ENCODE assay signal across 22 cellular contexts in genomic region chr1:10019561-10019960, GRCh38. TPM values are rescaled to one million over a fixed set of nuclear protein-coding genes. Genes with fewer than 3 reads are reported as not detected.
A peak's percentile ranks its signal among the peaks of the same experiment; 100 is the strongest.
DNase-seq lines count a peak whose midpoint lies in the region; ATAC-seq, FAIRE-seq and TF ChIP-seq lines count a peak whose summit lies in the region.
"Had no signal": no experiment of that assay in that cellular context is flagged by ENCODE, and none has a peak within 500 bp of the region (broad histone marks: within the 10 kb centered on the region; RNA-seq: fewer than 3 reads in every experiment).

No MANE protein-coding gene starts in this region.

- no peak for TF ChIP-seq CTCF in right atrium auricular region (IDR thresholded peaks at IDR 0.05)
- no peak for TF ChIP-seq CTCF in GM12878 (IDR thresholded peaks at IDR 0.05 in 2 of 3, conservative IDR thresholded peaks at IDR 0.05 in 1 of 3; ENCODE audit: control insufficient read depth in 2 of 3, extremely low read depth in 1 of 3, insufficient read depth in 1 of 3, low read depth in 3 of 3, low read length in 3 of 3)
- no peak for TF ChIP-seq CTCF in fibroblast of the aortic adventitia (IDR thresholded peaks at IDR 0.05; ENCODE audit: insufficient read depth, low read length)
- TF ChIP-seq CTCF in progenitor cell of endocrine pancreas (IDR thresholded peaks at IDR 0.05; ENCODE audit: unreplicated experiment): no peak

- H3K4me3 ChIP-seq in right cardiac atrium (ENCODE audit: low read length) (no peak overlapping the region), right atrium auricular region (no peak overlapping the region), GM12878 (no peak overlapping the region), fibroblast of the aortic adventitia (ENCODE audit: low read depth, low read length) (no peak overlapping the region), small intestine (ENCODE audit: low read depth in 1 of 2, low read length in 2 of 2) (no peak overlapping the region)
- H3K4me3 ChIP-seq: A549, GM23248, HAP-1 had no signal

- H3K4me3 Mint-ChIP-seq in stimulated activated memory B cell treated with anti-CD40 and anti-IgM and Interleukin-4, amounts not matched to agents 10 μg/mL and 1 μg/mL and 100 μg/mL, for 72 hours: no peak overlapping the region
- H3K4me3 Mint-ChIP-seq in progenitor cell of endocrine pancreas (ENCODE audit: low read depth): no peak overlapping the region
- H3K4me3 Mint-ChIP-seq: CD14-positive monocyte had no signal

- 0 out of 2 replicates have a peak overlapping the region, but pooled peaks have one; percentile 2 for H3K4me2 ChIP-seq in GM12878 (ENCODE audit: control insufficient read depth, insufficient read depth)
- H3K4me2 ChIP-seq: A549 had no signal

- no peak for TF ChIP-seq RAD21 in GM12878 (IDR thresholded peaks at IDR 0.05; ENCODE audit: insufficient read depth, low read depth, low read length)

- SMC1A ChIA-PET in GM12878 (lab: Charles Lee; ENCODE audit: uncharacterized antibody, unreplicated experiment): no interaction called here

- POLR2A ChIA-PET in GM12878 (lab: Charles Lee): interaction anchor here (0.6 kb wide), 2 partner anchors 102 to 1937 kb away, joined by 3 to 6 read pairs; no protein-coding TSS in a partner anchor

- no peaks in the 10 kb centered on the region for H3K79me2 ChIP-seq in GM12878 (ENCODE audit: control insufficient read depth, insufficient read depth, low read length)

- in situ Hi-C loops in GM12878 (cut with MboI): no loop called here

- no peaks in the 10 kb centered on the region for H3K36me3 Mint-ChIP-seq in stimulated activated memory B cell treated with anti-CD40 and anti-IgM and Interleukin-4, amounts not matched to agents 10 μg/mL and 1 μg/mL and 100 μg/mL, for 72 hours
- H3K36me3 Mint-ChIP-seq in progenitor cell of endocrine pancreas (ENCODE audit: insufficient read depth): no peaks in the 10 kb centered on the region
- H3K36me3 Mint-ChIP-seq: CD4-positive, alpha-beta memory T cell had no signal

- BruUV-seq in GM12878 (replicated peaks; lab: Mats Ljungman, UMichigan): no TSS peak

- H3K4me1 Mint-ChIP-seq in stimulated activated memory B cell treated with anti-CD40 and anti-IgM and Interleukin-4, amounts not matched to agents 10 μg/mL and 1 μg/mL and 100 μg/mL, for 72 hours: peaks cover 7% of the 10 kb centered on the region
- H3K4me1 Mint-ChIP-seq in progenitor cell of endocrine pancreas (ENCODE audit: low read depth): no peaks in the 10 kb centered on the region

- no peaks in the 10 kb centered on the region for H4K20me1 ChIP-seq in GM12878 (ENCODE audit: control insufficient read depth, insufficient read depth)

- RAD21 ChIA-PET in GM12878 (lab: Charles Lee; ENCODE audit: unreplicated experiment): no interaction called here

- no peaks in the 10 kb centered on the region for H3K9me3 Mint-ChIP-seq in stimulated activated memory B cell treated with anti-CD40 and anti-IgM and Interleukin-4, amounts not matched to agents 10 μg/mL and 1 μg/mL and 100 μg/mL, for 72 hours
- H3K9me3 Mint-ChIP-seq in progenitor cell of endocrine pancreas (ENCODE audit: low read depth): no peaks in the 10 kb centered on the region
- H3K9me3 Mint-ChIP-seq: CD4-positive, alpha-beta memory T cell had no signal

- H3K27ac Mint-ChIP-seq in stimulated activated memory B cell treated with anti-CD40 and anti-IgM and Interleukin-4, amounts not matched to agents 10 μg/mL and 1 μg/mL and 100 μg/mL, for 72 hours: peak overlapping the region; percentile 54
- no peak overlapping the region for H3K27ac Mint-ChIP-seq in progenitor cell of endocrine pancreas
- H3K27ac Mint-ChIP-seq: CD4-positive, alpha-beta memory T cell had no signal

- TF ChIP-seq EP300 in GM12878 (IDR thresholded peaks at IDR 0.05; ENCODE audit: borderline replicate concordance in 1 of 2, control insufficient read depth in 1 of 2, low read depth in 2 of 2, low read length in 2 of 2): no peak

- FAIRE-seq in GM12878 (lab: Jason Lieb, UNC): no peak
- FAIRE-seq in small intestine (lab: Jason Lieb, UNC): no peak
- FAIRE-seq: A549, GM12891 had no signal

- no peak overlapping the region for H2AFZ ChIP-seq in GM12878 (ENCODE audit: control insufficient read depth, low read depth, low read length)
- H2AFZ ChIP-seq: GM23248 had no signal

- no peak overlapping the region for H3K27ac ChIP-seq in right cardiac atrium (ENCODE audit: low read length)
- H3K27ac ChIP-seq in right atrium auricular region: no peak overlapping the region
- H3K27ac ChIP-seq in GM12878 (ENCODE audit: control insufficient read depth, insufficient read depth): no peak overlapping the region
- no peak overlapping the region for H3K27ac ChIP-seq in small intestine (ENCODE audit: low read depth in 1 of 2, low read length in 1 of 2)
- H3K27ac ChIP-seq: 22Rv1, A549, GM23248 had no signal

- no peaks in the 10 kb centered on the region for H3K36me3 ChIP-seq in right atrium auricular region
- no peaks in the 10 kb centered on the region for H3K36me3 ChIP-seq in GM12878 (ENCODE audit: control insufficient read depth in 2 of 2, insufficient read depth in 2 of 2, low read length in 1 of 2)
- no peaks in the 10 kb centered on the region for H3K36me3 ChIP-seq in small intestine (ENCODE audit: control insufficient read depth in 2 of 2, insufficient read depth in 2 of 2, low read length in 2 of 2)
- H3K36me3 ChIP-seq: HAP-1 had no signal

- CTCF ChIA-PET in GM12878 (lab: Yijun Ruan, JAX): interaction anchor here (0.9 kb wide), 1 partner anchor 69 kb away, joined by 3 read pairs; no protein-coding TSS in a partner anchor

- TF ChIP-seq POLR2A in GM12878 (IDR thresholded peaks at IDR 0.05; ENCODE audit: low read depth, low read length): no peak

- H3K4me1 ChIP-seq in right cardiac atrium (ENCODE audit: control insufficient read depth, insufficient read depth, low read length): no peaks in the 10 kb centered on the region
- peaks cover 0 to 5% of the 10 kb centered on the region in 2 donors for H3K4me1 ChIP-seq in right atrium auricular region
- no peaks in the 10 kb centered on the region for H3K4me1 ChIP-seq in GM12878 (ENCODE audit: control insufficient read depth, insufficient read depth, low read length)
- H3K4me1 ChIP-seq in small intestine (ENCODE audit: control insufficient read depth in 2 of 2, insufficient read depth in 1 of 2, low read depth in 1 of 2, low read length in 1 of 2): no peaks in the 10 kb centered on the region
- H3K4me1 ChIP-seq: A549, HAP-1 had no signal

- ATAC-seq in right cardiac atrium (peak; percentile 26 to 67), GM12878 (no peak)
- ATAC-seq in stimulated activated memory B cell treated with anti-CD40 and anti-IgM and Interleukin-4, amounts not matched to agents 10 μg/mL and 1 μg/mL and 100 μg/mL, for 72 hours: no peak
- ATAC-seq: A549 had no signal

- DNase-seq in right cardiac atrium (no peak), right atrium auricular region (ENCODE audit: low spot score) (no peak), GM12878 (ENCODE audit: low read depth, low spot score) (no peak), fibroblast of the aortic adventitia (ENCODE audit: low read depth) (peak; percentile 64), progenitor cell of endocrine pancreas (ENCODE audit: low spot score, unreplicated experiment) (no peak), small intestine (no peak), NAMALWA (ENCODE audit: low spot score) (no peak)
- DNase-seq: AML-193; CD4-positive, alpha-beta memory T cell; DMS153; DMS79; GF-D8; GM23248 had no signal

- no peaks in the 10 kb centered on the region for H3K27me3 ChIP-seq in right cardiac atrium (ENCODE audit: control insufficient read depth, insufficient read depth)
- no peaks in the 10 kb centered on the region for H3K27me3 ChIP-seq in right atrium auricular region
- H3K27me3 ChIP-seq in GM12878 (replicated peaks in 1 of 2; ENCODE audit: control insufficient read depth in 2 of 2, insufficient read depth in 2 of 2, low read length in 1 of 2): no peaks in the 10 kb centered on the region
- no peaks in the 10 kb centered on the region for H3K27me3 ChIP-seq in small intestine (ENCODE audit: control insufficient read depth in 2 of 2, insufficient read depth in 2 of 2, low read length in 2 of 2)

- no peaks in the 10 kb centered on the region for H3K27me3 Mint-ChIP-seq in stimulated activated memory B cell treated with anti-CD40 and anti-IgM and Interleukin-4, amounts not matched to agents 10 μg/mL and 1 μg/mL and 100 μg/mL, for 72 hours
- H3K27me3 Mint-ChIP-seq in progenitor cell of endocrine pancreas: no peaks in the 10 kb centered on the region

- H3K9me3 ChIP-seq in right cardiac atrium (ENCODE audit: control insufficient read depth, low read length): no peaks in the 10 kb centered on the region
- H3K9me3 ChIP-seq in right atrium auricular region: no peaks in the 10 kb centered on the region
- H3K9me3 ChIP-seq in GM12878 (replicated peaks; ENCODE audit: control insufficient read depth, insufficient read depth, low read length): no peaks in the 10 kb centered on the region
- H3K9me3 ChIP-seq in small intestine (ENCODE audit: control insufficient read depth, low read depth): no peaks in the 10 kb centered on the region
- H3K9me3 ChIP-seq: A549, HAP-1 had no signal

- intact Hi-C loops in right cardiac atrium (cut with DNase I): no loop called here
- intact Hi-C loops in GM12878 (cut with micrococcal nuclease; ENCODE audit: unreplicated experiment): no loop called here

- no peak overlapping the region for H3K9ac ChIP-seq in GM12878 (ENCODE audit: control insufficient read depth, insufficient read depth, low read length)
- H3K9ac ChIP-seq: GM23248 had no signal

RNA-seq across cellular contexts. Expression of gene UBE4B, which starts 13.2 kb away (rescaled TPM):
- total RNA-seq in right cardiac atrium (10 to 100 TPM; 53.8 to 90.5 (median 65.3) TPM), right atrium auricular region (10 to 100 TPM; 50.2 to 71.3 TPM), GM12878 (2014; rRNA removed) (21.3 and 21.7 TPM in 2 replicates), GM12878 (2014; rRNA removed; fragmentation: Illumina TruSeq; extraction: Trizol) (19.5 and 20.3 TPM in 2 replicates), GM12878 (2021) (29.7 and 32.6 TPM in 2 replicates), fibroblast of the aortic adventitia (ENCODE audit: low replicate concordance) (55.0 and 59.9 TPM in 2 replicates), progenitor cell of endocrine pancreas (77.2 and 78.1 TPM in 2 replicates)
- polyA plus RNA-seq in right cardiac atrium (24.1 TPM), GM12878 (2011; rRNA removed) (10.4 and 12.6 TPM in 2 replicates), GM12878 (2014; fragmentation: Illumina TruSeq; extraction: Trizol) (22.3 and 29.1 TPM in 2 replicates), GM12878 (2014; fragmentation: Nextera tagmentation; extraction: Ambion mirVana) (1 to 10 TPM; 2.9 to 7.4 TPM), GM12878 (2014; rRNA removed) (19.7 and 20.1 TPM in 2 replicates), GM12878 (2016; fragmentation: Nextera tagmentation; extraction: Ambion mirVana) (10 to 100 TPM; 22.2 to 23.3 TPM), small intestine (10 to 100 TPM in 2 of 3 donors, 1 to 10 TPM in 1; 8.6 to 24.2 (median 15.4) TPM)
- total RNA-seq in GM12878 (2013; cell fraction: nucleolus; rRNA removed): 54.2 and 60.2 TPM in 2 replicates
- polyA plus RNA-seq in GM12878 (2011; ENCODE audit: low read depth): 14.1 TPM
- 11.8 and 16.4 TPM in 2 replicates for polyA plus RNA-seq in GM12878 (2011; cell fraction: cytosol; rRNA removed)
- polyA plus RNA-seq in GM12878 (2011; cell fraction: nucleus; rRNA removed): 16.9 and 25.8 TPM in 2 replicates
- 14.9 and 20.7 TPM in 2 replicates for polyA plus RNA-seq in GM12878 (2012)
- 20.3 and 20.9 TPM in 2 replicates for polyA minus RNA-seq in GM12878 (2011; rRNA and poly(A)+ RNA removed)
- polyA minus RNA-seq in GM12878 (2011; cell fraction: cytosol; rRNA and poly(A)+ RNA removed): 7.8 and 11.9 TPM in 2 replicates
- polyA minus RNA-seq in GM12878 (2011; cell fraction: nucleus; rRNA and poly(A)+ RNA removed): 10.3 and 15.1 TPM in 2 replicates

RNA-seq across cellular contexts. Expression of gene RBP7, which starts 22.5 kb away (rescaled TPM):
- total RNA-seq in right cardiac atrium (10 to 100 TPM; 22.4 to 26.1 (median 25.1) TPM), right atrium auricular region (10 to 100 TPM; 31.4 to 33.9 TPM), GM12878 (2014; rRNA removed) (not detected in 2 replicates), GM12878 (2014; rRNA removed; fragmentation: Illumina TruSeq; extraction: Trizol) (not detected in 2 replicates), GM12878 (2021) (not detected in 2 replicates), fibroblast of the aortic adventitia (ENCODE audit: low replicate concordance) (not detected in 2 replicates), progenitor cell of endocrine pancreas (0.55 and 0.65 TPM in 2 replicates)
- polyA plus RNA-seq in right cardiac atrium (89.8 TPM), GM12878 (2011; rRNA removed) (not detected in 2 replicates), GM12878 (2014; fragmentation: Illumina TruSeq; extraction: Trizol) (not detected in 2 replicates), GM12878 (2014; fragmentation: Nextera tagmentation; extraction: Ambion mirVana) (not detected), GM12878 (2014; rRNA removed) (0.15 TPM in 1 of 2 replicates, not detected in the other), GM12878 (2016; fragmentation: Nextera tagmentation; extraction: Ambion mirVana) (under 1 TPM in 1 of 2 experiments, not detected in 1; 0.20 TPM), small intestine (10 to 100 TPM in 1 of 3 donors, 1 to 10 TPM in 2; 2.5 to 14.9 (median 4.9) TPM)
- total RNA-seq in GM12878 (2013; cell fraction: nucleolus; rRNA removed): not detected in 2 replicates
- polyA plus RNA-seq in GM12878 (2011; ENCODE audit: low read depth): not detected
- polyA plus RNA-seq in GM12878 (2011; cell fraction: cytosol; rRNA removed): not detected in 2 replicates
- polyA plus RNA-seq in GM12878 (2011; cell fraction: nucleus; rRNA removed): not detected in 2 replicates
- polyA plus RNA-seq in GM12878 (2012): not detected in 2 replicates
- not detected in 2 replicates for polyA minus RNA-seq in GM12878 (2011; rRNA and poly(A)+ RNA removed)
- not detected in 2 replicates for polyA minus RNA-seq in GM12878 (2011; cell fraction: cytosol; rRNA and poly(A)+ RNA removed)
- not detected in 2 replicates for polyA minus RNA-seq in GM12878 (2011; cell fraction: nucleus; rRNA and poly(A)+ RNA removed)
- total RNA-seq: CD4-positive, alpha-beta memory T cell; Daoy; GM23248; H4; HT-29 had no signal
- polyA plus RNA-seq: CD4-positive, alpha-beta memory T cell; GM23248 had no signal

Comparison
In these comparisons a context has a peak if more than half of its experiments do, and no peak if none do; other contexts are left out.
1. ATAC-seq: peak in right cardiac atrium (2 of 2); none in GM12878 (single experiment) and stimulated activated memory B cell treated with anti-CD40 and anti-IgM and Interleukin-4, amounts not matched to agents 10 μg/mL and 1 μg/mL and 100 μg/mL, for 72 hours (single experiment).
2. RNA of gene RBP7, which starts 22.5 kb away (total RNA-seq): 31.4 to 33.9 TPM in right atrium auricular region and 22.4 to 26.1 TPM in right cardiac atrium; 0.55 to 0.65 TPM in progenitor cell of endocrine pancreas, not detected in GM12878 and not detected in fibroblast of the aortic adventitia; every median in the first group is over 10 times any median in the second.